Comparison of ENCODE assay signal across 22 cellular contexts in genomic region chr6:108958900-108959770, GRCh38.
DNase-seq lines count a peak whose midpoint lies in the region; ATAC-seq and TF ChIP-seq lines count a peak whose summit lies in the region.
"Had no signal": no experiment of that assay in that cellular context is flagged by ENCODE, and none has a peak within 500 bp of the region (broad histone marks: within the 10 kb centered on the region; RNA-seq: fewer than 3 reads in every experiment).

No MANE protein-coding gene starts in this region.

- no peak overlapping the region for H3K4ac ChIP-seq in H9 (ENCODE audit: low read depth, low read length)

- no peaks in the 10 kb centered on the region for H3K79me2 ChIP-seq in H9 (ENCODE audit: insufficient read depth, low read length)
- no peaks in the 10 kb centered on the region for H3K79me2 ChIP-seq in OCI-LY3 (ENCODE audit: low read length)

- peak; percentile 37 for ATAC-seq in memory B cell (ENCODE audit: low read depth)
- ATAC-seq in HG03108 (IDR thresholded peaks at IDR 0.05; ENCODE audit: unreplicated experiment) = no peak
- ATAC-seq: HCT116 had no signal

- H4K91ac ChIP-seq in H9 (ENCODE audit: insufficient read length, low read depth, low read length) = no peak overlapping the region

- H3K4me1 Mint-ChIP-seq in CD14-positive monocyte = peaks cover 26% of the 10 kb centered on the region
- H3K4me1 Mint-ChIP-seq in H9 = no peaks in the 10 kb centered on the region; a peak in 1 of 4 replicates
- peaks cover 16% of the 10 kb centered on the region for H3K4me1 Mint-ChIP-seq in memory B cell
- H3K4me1 Mint-ChIP-seq in endothelial cell (ENCODE audit: unreplicated experiment) = peaks cover 8% of the 10 kb centered on the region

- H3K4me3 Mint-ChIP-seq in CD14-positive monocyte (peak overlapping the region; percentile 41 to 48), H9 (no peak overlapping the region), memory B cell (no peak overlapping the region), endothelial cell (ENCODE audit: unreplicated experiment) (no peak overlapping the region)

- no peak overlapping the region for H3K56ac ChIP-seq in H9 (ENCODE audit: insufficient read length, low read depth, low read length)

- no peak overlapping the region for H2AK5ac ChIP-seq in H9 (ENCODE audit: insufficient read length, low read length)

- H3K27me3 Mint-ChIP-seq in CD14-positive monocyte (ENCODE audit: low read depth in 3 of 3) = peaks cover 0 to 3% (median 0%) of the 10 kb centered on the region in 3 donors
- no peaks in the 10 kb centered on the region for H3K27me3 Mint-ChIP-seq in H9 (ENCODE audit: low read depth)
- no peaks in the 10 kb centered on the region for H3K27me3 Mint-ChIP-seq in memory B cell
- H3K27me3 Mint-ChIP-seq in endothelial cell (ENCODE audit: unreplicated experiment) = peaks cover 2% of the 10 kb centered on the region

- H2BK120ac ChIP-seq in H9 (ENCODE audit: low read depth, low read length, poor library complexity, severe bottlenecking) = no peak overlapping the region

- no CpG with 5 or more reads among the region's 10 CpGs for WGBS in H9 (ENCODE audit: extremely low coverage, insufficient read length, low lambda C conversion rate)

- H3T11ph ChIP-seq in H9 (ENCODE audit: low read length) = no peak overlapping the region

- H3K36me3 ChIP-seq in OCI-LY3 (replicated peaks; ENCODE audit: low read depth, low read length) = no peaks in the 10 kb centered on the region
- H3K36me3 ChIP-seq: adrenal gland, breast epithelium, colonic mucosa, heart right ventricle, Peyer's patch, spleen, upper lobe of left lung had no signal

- H3K79me1 ChIP-seq in H9 (ENCODE audit: insufficient read depth, low read depth, low read length, poor library complexity, severe bottlenecking) = no peaks in the 10 kb centered on the region

- TF ChIP-seq CTCF in CD14-positive monocyte (IDR thresholded peaks at IDR 0.05) = no peak
- TF ChIP-seq CTCF in H9 (conservative IDR thresholded peaks at IDR 0.05) = peak; percentile 18; the same call in 1 of the 3 replicates
- TF ChIP-seq CTCF in OCI-LY3 (IDR thresholded peaks at IDR 0.05; ENCODE audit: low read depth, low read length) = no peak
- TF ChIP-seq CTCF in endothelial cell (IDR thresholded peaks at IDR 0.05; ENCODE audit: unreplicated experiment) = no peak

- no peaks in the 10 kb centered on the region for H4K20me1 ChIP-seq in H9 (ENCODE audit: control insufficient read depth, insufficient read depth, insufficient read length)
- no peaks in the 10 kb centered on the region for H4K20me1 ChIP-seq in OCI-LY3 (ENCODE audit: insufficient read depth, low read length)

- no peak overlapping the region for H2BK15ac ChIP-seq in H9 (ENCODE audit: low read depth, low read length)

- H4K8ac ChIP-seq in H9 (replicated peaks; ENCODE audit: insufficient read length, low read depth, low read length) = no peak overlapping the region

- H3K27ac ChIP-seq in H9 (ENCODE audit: insufficient read length, low read depth, low read length) = no peak overlapping the region
- no peak overlapping the region for H3K27ac ChIP-seq in OCI-LY3 (ENCODE audit: low read length)
- H3K27ac ChIP-seq: adrenal gland, breast epithelium, colonic mucosa, heart right ventricle, upper lobe of left lung had no signal

- no peaks in the 10 kb centered on the region for H3K9me3 ChIP-seq in H9 (ENCODE audit: control insufficient read depth, low read depth, low read length)
- H3K9me3 ChIP-seq in OCI-LY3 (ENCODE audit: insufficient read depth, low read length) = no peaks in the 10 kb centered on the region
- H3K9me3 ChIP-seq: adrenal gland, breast epithelium, colonic mucosa, heart right ventricle, Peyer's patch, SK-N-SH, spleen, upper lobe of left lung had no signal

- H3K27me3 ChIP-seq in H9 (ENCODE audit: insufficient read depth, low read length) (no peaks in the 10 kb centered on the region), OCI-LY3 (ENCODE audit: low read depth, low read length) (no peaks in the 10 kb centered on the region)
- H3K27me3 ChIP-seq: adrenal gland, breast epithelium, colonic mucosa, heart right ventricle, Peyer's patch, spleen, upper lobe of left lung had no signal

- DNase-seq in CD14-positive monocyte (ENCODE audit: low spot score) = no peak
- no peak for DNase-seq in H9
- DNase-seq in memory B cell (ENCODE audit: low spot score in 2 of 2) = no peak
- DNase-seq in endothelial cell (ENCODE audit: low spot score) = no peak
- DNase-seq in activated CD8-positive, alpha-beta memory T cell treated with anti-CD3 and anti-CD28 coated beads for 24 hours = no peak
- DNase-seq: activated CD4-positive, alpha-beta T cell treated with anti-CD3 and anti-CD28 coated beads for 4 hours; activated effector memory CD4-positive, alpha-beta T cell treated with anti-CD3 and anti-CD28 coated beads, Interleukin-2, amount 50 U/mL, for 16 hours; colonic mucosa; EL; heart right ventricle; NCI-H1694; NCI-H748 treated with DMSO at 0.1 percent for 48 hours; SK-N-SH; spleen; stimulated activated CD4-positive, alpha-beta T cell treated with anti-CD3 and anti-CD28 coated beads, Interleukin-4, amount 100 ng/mL, for 24 hours had no signal

- H3K9ac ChIP-seq in H9 (ENCODE audit: extremely low read depth, insufficient read length, low read length) (no peak overlapping the region), OCI-LY3 (ENCODE audit: low read length) (no peak overlapping the region)
- H3K9ac ChIP-seq: SK-N-SH had no signal

- H3K4me2 ChIP-seq in H9 (ENCODE audit: insufficient read depth, insufficient read length, low read length) (no peak overlapping the region), OCI-LY3 (ENCODE audit: low read length) (peak overlapping the region; percentile 44)
- H3K4me2 ChIP-seq: SK-N-SH had no signal

- no peaks in the 10 kb centered on the region for H3K36me3 Mint-ChIP-seq in CD14-positive monocyte
- H3K36me3 Mint-ChIP-seq in H9 (ENCODE audit: insufficient read depth in 1 of 3, low read depth in 3 of 3) = no peaks in the 10 kb centered on the region
- no peaks in the 10 kb centered on the region for H3K36me3 Mint-ChIP-seq in memory B cell
- no peaks in the 10 kb centered on the region for H3K36me3 Mint-ChIP-seq in endothelial cell (ENCODE audit: low read depth, unreplicated experiment)

- no peak overlapping the region for H2BK5ac ChIP-seq in H9 (ENCODE audit: insufficient read length, low read length)

- H2AFZ ChIP-seq in H9 (ENCODE audit: low read length) (no peak overlapping the region), OCI-LY3 (ENCODE audit: low read depth, low read length) (no peak overlapping the region)

- H3K27ac Mint-ChIP-seq in CD14-positive monocyte = peak overlapping the region; percentile 8 to 81 (median 66)
- H3K27ac Mint-ChIP-seq in H9 = no peak overlapping the region
- no peak overlapping the region for H3K27ac Mint-ChIP-seq in memory B cell
- no peak overlapping the region for H3K27ac Mint-ChIP-seq in endothelial cell (ENCODE audit: unreplicated experiment)

- H3K4me1 ChIP-seq in H9 (ENCODE audit: insufficient read depth, low read length) (no peaks in the 10 kb centered on the region), OCI-LY3 (ENCODE audit: low read length) (peaks cover 18% of the 10 kb centered on the region)
- H3K4me1 ChIP-seq: adrenal gland, breast epithelium, colonic mucosa, Peyer's patch had no signal

- H2BK20ac ChIP-seq in H9 (ENCODE audit: low read depth, low read length, poor library complexity, severe bottlenecking) = no peak overlapping the region

- no peak overlapping the region for H2BK12ac ChIP-seq in H9 (ENCODE audit: insufficient read length, low read depth, low read length)

- no peaks in the 10 kb centered on the region for H3K23me2 ChIP-seq in H9 (ENCODE audit: insufficient read length, low read depth, low read length, poor library complexity, severe bottlenecking)

- no peak overlapping the region for H3K14ac ChIP-seq in H9 (ENCODE audit: insufficient read depth, low read length)

- H3K4me3 ChIP-seq in OCI-LY3 (ENCODE audit: low read length) = no peak overlapping the region
- H3K4me3 ChIP-seq: adrenal gland, breast epithelium, colonic mucosa, heart right ventricle, Peyer's patch, spleen, upper lobe of left lung had no signal

- peaks cover 0 to 6% (median 4%) of the 10 kb centered on the region in 7 donors for H3K9me3 Mint-ChIP-seq in CD14-positive monocyte
- H3K9me3 Mint-ChIP-seq in H9 = no peaks in the 10 kb centered on the region
- no peaks in the 10 kb centered on the region for H3K9me3 Mint-ChIP-seq in memory B cell
- no peaks in the 10 kb centered on the region for H3K9me3 Mint-ChIP-seq in endothelial cell (ENCODE audit: unreplicated experiment)

- no peak overlapping the region for H4K5ac ChIP-seq in H9 (ENCODE audit: insufficient read length, low read depth, low read length)

- H3K18ac ChIP-seq in H9 (ENCODE audit: insufficient read length, low read depth, low read length) = no peak overlapping the region

- H3K23ac ChIP-seq in H9 (ENCODE audit: insufficient read length, low read depth, low read length) = no peak overlapping the region

- intact Hi-C loops in CD14-positive monocyte (cut with micrococcal nuclease) = no loop called here

Comparison
In these comparisons a context has a peak if more than half of its experiments do, and no peak if none do; other contexts are left out.
1. H3K27ac Mint-ChIP-seq: peak in CD14-positive monocyte (7 of 7); none in H9 (0 of 3), memory B cell (single experiment) and endothelial cell (single experiment).
2. H3K4me3 Mint-ChIP-seq: peak in CD14-positive monocyte (2 of 2); none in H9 (0 of 2), memory B cell (single experiment) and endothelial cell (single experiment).